32 cellular contexts compared by ENCODE assay signal in genomic region chr7:55286666-55287065, GRCh38.
"Had no signal": no experiment of that assay in that cellular context is flagged by ENCODE, and none has a peak within 500 bp of the region (broad histone marks: within the 10 kb centered on the region; RNA-seq: fewer than 3 reads in every experiment).

No MANE protein-coding gene starts in this region.

- H3K9me3 ChIP-seq: SJCRH30 had no signal

- H2AFZ ChIP-seq: PC-9 had no signal

- H3K4me3 ChIP-seq: PC-9, SJCRH30, SK-N-MC had no signal

- DNase-seq: Karpas-422, MM.1S, NCI-H1048, NCI-H1092 treated with DMSO at 0.1 percent for 48 hours, NCI-H1105 treated with DMSO at 0.1 percent for 48 hours, NCI-H1417, NCI-H1436, NCI-H146, NCI-H1694, NCI-H187, NCI-H1930, NCI-H2029 treated with DMSO at 0.1 percent for 48 hours, NCI-H2081 treated with DMSO at 0.1 percent for 48 hours, NCI-H2107, NCI-H2171, NCI-H226, NCI-H446 treated with DMSO at 0.1 percent for 48 hours, NCI-H510A, NCI-H524, NCI-H526, NCI-H69, NCI-H748 treated with DMSO at 0.1 percent for 48 hours, NCI-H82, PC-9, SHP77, SIG-M5, T-cell had no signal

- H3K4me2 ChIP-seq: PC-9 had no signal

- H3K27ac ChIP-seq: PC-9, RWPE1, SJCRH30, SK-N-MC had no signal

- H3K36me3 ChIP-seq: SJCRH30 had no signal

- H3K4me1 ChIP-seq: SJCRH30 had no signal

- ATAC-seq: Panc1, Right ventricle myocardium inferior, T-cell had no signal
